1 cellular context compared by ENCODE assay signal in genomic region chr7:101817930-101818698, GRCh38.
TF ChIP-seq lines count a peak whose summit lies in the region.

No MANE protein-coding gene starts in this region.

TF ChIP-seq in GM23338, 12 proteins besides CTCF, POLR2A, EP300 and RAD21 (continued from another document):
- TF ChIP-seq ZNF462 (CRISPR knock-in tag; IDR thresholded peaks at IDR 0.05): no peak
- no peak for TF ChIP-seq NANOG (IDR thresholded peaks at IDR 0.05; ENCODE audit: borderline replicate concordance)
- TF ChIP-seq ZNF331 (CRISPR knock-in tag; IDR thresholded peaks at IDR 0.05; ENCODE audit: low read depth): no peak
TF ChIP-seq in GM23338: peak in this region for 0.
